13 cellular contexts compared by ENCODE assay signal in the genomic region with DNA sequence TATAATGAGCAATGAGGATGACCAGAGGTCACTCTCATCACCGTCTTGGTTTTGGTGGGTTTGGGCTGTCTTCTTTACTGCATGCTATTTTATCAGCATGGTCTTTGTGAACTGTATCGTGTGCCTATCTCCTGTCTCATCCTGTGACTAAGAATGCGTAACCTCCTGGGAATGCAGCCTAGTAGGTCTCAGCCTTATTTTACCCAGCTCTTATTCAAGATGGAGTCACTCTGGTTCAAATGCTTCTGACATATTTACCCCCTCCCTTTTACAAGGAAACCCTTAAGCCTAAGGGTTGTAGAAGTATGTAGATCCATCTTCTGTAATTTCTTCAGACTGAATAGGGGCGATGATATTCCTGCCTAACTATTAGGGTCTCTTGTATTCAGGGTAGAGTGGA.
"Had no signal": no experiment of that assay in that cellular context is flagged by ENCODE, and none has a peak within 500 bp of the region (broad histone marks: within the 10 kb centered on the region; RNA-seq: fewer than 3 reads in every experiment).

No MANE protein-coding gene starts in this region.

- ATAC-seq: activated CD8-positive, alpha-beta T cell treated with anti-CD3 and anti-CD28 coated beads, Interleukin-2, amount 10 ng/mL, durations not matched to agents 7 days and 5 days; activated T-cell treated with anti-CD3 and anti-CD28 coated beads, Interleukin-2, amount 50 U/mL, for 4 hours; sciatic nerve; stimulated activated naive B cell treated with anti-CD40 and anti-IgM and Interleukin-4, amounts not matched to agents 10 μg/mL and 1 μg/mL and 100 μg/mL, for 72 hours; upper lobe of right lung had no signal

- H3K4me3 ChIP-seq: coronary artery, esophagus squamous epithelium, hepatocyte, lung, thoracic aorta, upper lobe of right lung had no signal

- DNase-seq: activated CD4-positive, alpha-beta T cell treated with anti-CD3 and anti-CD28 coated beads, Interleukin-2, amount 10 ng/mL, durations not matched to agents 7 days and 5 days; activated CD8-positive, alpha-beta T cell treated with anti-CD3 and anti-CD28 coated beads, Interleukin-2, amount 10 ng/mL, durations not matched to agents 7 days and 5 days; activated naive CD4-positive, alpha-beta T cell treated with anti-CD3 and anti-CD28 coated beads for 36 hours; activated T-cell treated with anti-CD3 and anti-CD28 coated beads, Interleukin-2, amount 50 U/mL, for 4 hours; esophagus squamous epithelium; stimulated activated naive B cell treated with anti-CD40 and anti-IgM and Interleukin-4, amounts not matched to agents 10 μg/mL and 1 μg/mL and 100 μg/mL, for 72 hours; T1000; upper lobe of right lung had no signal
